In genomic region chr2:50111067-50111466, GRCh38 we compare ENCODE assay signal across 14 cellular contexts.
DNase-seq lines count a peak whose midpoint lies in the region; ATAC-seq and TF ChIP-seq lines count a peak whose summit lies in the region.
"Had no signal": no experiment of that assay in that cellular context is flagged by ENCODE, and none has a peak within 500 bp of the region (broad histone marks: within the 10 kb centered on the region; RNA-seq: fewer than 3 reads in every experiment).

No MANE protein-coding gene starts in this region.

- no peak overlapping the region for H3K27ac ChIP-seq in thoracic aorta
- H3K27ac ChIP-seq in Peyer's patch: no peak overlapping the region

- TF ChIP-seq POLR2A in Peyer's patch (IDR thresholded peaks at IDR 0.05): no peak

- no peaks in the 10 kb centered on the region for H3K27me3 ChIP-seq in thoracic aorta (replicated peaks; ENCODE audit: insufficient read depth)
- no peaks in the 10 kb centered on the region for H3K27me3 ChIP-seq in Peyer's patch
- H3K27me3 ChIP-seq: BE2C had no signal

- ATAC-seq in thoracic aorta (ENCODE audit: insufficient number of reproducible peaks, low FRiP score, low read depth): no peak

- DNase-seq in COLO829 (ENCODE audit: low spot score) (peak; percentile 59), MV-4-11 (lab: John Stamatoyannopoulos, UW) (peak; percentile 67), epidermal melanocyte (ENCODE audit: insufficient read length, low spot score) (peak; percentile 46), thoracic aorta (ENCODE audit: low spot score) (no peak), Peyer's patch (no peak)
- no peak for DNase-seq in stimulated activated naive CD4-positive, alpha-beta T cell (lab: John Stamatoyannopoulos, UW)
- DNase-seq: ACHN; BE2C; C1 segment of cervical spinal cord; Caco-2; CD4-positive, CD25-positive, alpha-beta regulatory T cell; CD8-positive, alpha-beta memory T cell; H9; IMR-90 had no signal

- no peaks in the 10 kb centered on the region for H3K9me3 ChIP-seq in thoracic aorta
- H3K9me3 ChIP-seq in Peyer's patch: no peaks in the 10 kb centered on the region
- H3K9me3 ChIP-seq: BE2C, Caco-2 had no signal

- H3K4me3 ChIP-seq in thoracic aorta (peak overlapping the region; percentile 11), Peyer's patch (no peak overlapping the region)

- TF ChIP-seq CTCF in thoracic aorta (IDR thresholded peaks at IDR 0.05) (no peak), Peyer's patch (IDR thresholded peaks at IDR 0.05) (no peak)

- no peaks in the 10 kb centered on the region for H3K36me3 ChIP-seq in thoracic aorta
- no peaks in the 10 kb centered on the region for H3K36me3 ChIP-seq in Peyer's patch
- H3K36me3 ChIP-seq: BE2C had no signal

- H3K4me1 ChIP-seq in thoracic aorta (ENCODE audit: control insufficient read depth in 1 of 2, low read depth in 2 of 2) (peaks cover 8% of the 10 kb centered on the region in 2 donors), Peyer's patch (no peaks in the 10 kb centered on the region)
- H3K4me1 ChIP-seq: BE2C, Caco-2 had no signal

Comparison
In these comparisons a context has a peak if more than half of its experiments do, and no peak if none do; other contexts are left out.
1. DNase-seq: peak in COLO829 (single experiment), MV-4-11 (single experiment) and epidermal melanocyte (single experiment); none in thoracic aorta (single experiment), stimulated activated naive CD4-positive, alpha-beta T cell (0 of 6) and Peyer's patch (0 of 3).